ENCODE assay signal across 8 cellular contexts in the genomic region with DNA sequence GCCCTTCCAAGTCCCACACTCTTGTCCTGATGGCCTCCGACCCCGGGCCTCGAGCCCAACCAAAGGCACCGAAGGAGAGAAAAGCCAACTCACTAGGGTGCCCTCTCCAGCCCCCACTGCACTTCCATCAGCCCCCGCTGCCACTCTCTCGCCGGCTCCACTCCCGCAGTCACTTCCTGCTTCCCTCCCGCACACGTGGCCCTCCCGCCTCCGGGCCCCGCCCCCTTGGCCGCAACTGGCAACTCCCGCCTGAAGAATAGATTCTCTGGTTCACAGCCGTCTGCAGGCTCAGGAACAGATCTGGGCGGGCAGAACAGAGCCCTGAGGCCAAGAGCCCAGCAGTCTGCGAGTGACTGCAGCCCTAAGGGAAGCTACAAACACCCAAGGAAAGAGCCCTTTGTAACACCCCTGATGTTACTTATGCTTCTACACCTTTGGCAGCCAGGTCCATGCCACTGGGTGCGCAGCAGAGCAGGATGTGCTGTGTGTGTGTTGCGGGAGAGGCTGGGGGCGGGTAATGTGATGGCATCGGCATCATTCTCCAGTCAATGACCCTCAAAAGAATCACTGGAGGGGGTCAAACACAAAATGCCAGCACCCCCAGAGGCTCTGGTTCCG. TPM values are rescaled to one million over a fixed set of nuclear protein-coding genes. Genes with fewer than 3 reads are reported as not detected.
DNase-seq lines count a peak whose midpoint lies in the region; ATAC-seq and TF ChIP-seq lines count a peak whose summit lies in the region.

A gene with protein sequence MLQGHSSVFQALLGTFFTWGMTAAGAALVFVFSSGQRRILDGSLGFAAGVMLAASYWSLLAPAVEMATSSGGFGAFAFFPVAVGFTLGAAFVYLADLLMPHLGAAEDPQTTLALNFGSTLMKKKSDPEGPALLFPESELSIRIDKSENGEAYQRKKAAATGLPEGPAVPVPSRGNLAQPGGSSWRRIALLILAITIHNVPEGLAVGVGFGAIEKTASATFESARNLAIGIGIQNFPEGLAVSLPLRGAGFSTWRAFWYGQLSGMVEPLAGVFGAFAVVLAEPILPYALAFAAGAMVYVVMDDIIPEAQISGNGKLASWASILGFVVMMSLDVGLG (minus strand): TSS at position 171 of the 618 bp plus-strand sequence. CDS start 3,924 bp downstream, outside the sequence.

- H3K27me3 Mint-ChIP-seq in chondrocyte (ENCODE audit: low read depth): no peaks in the 10 kb centered on the region

- H3K36me3 Mint-ChIP-seq in chondrocyte (ENCODE audit: low read depth): peaks cover under 1% of the 10 kb centered on the region

- peak within 1 kb of the TSS; percentile 94 for H3K27ac Mint-ChIP-seq in chondrocyte (ENCODE audit: unreplicated experiment)

- H3K4me1 Mint-ChIP-seq in chondrocyte (ENCODE audit: low read depth): peaks cover 27% of the 10 kb centered on the region

- peak within 1 kb of the TSS; percentile 100 for H3K4me3 Mint-ChIP-seq in chondrocyte (ENCODE audit: unreplicated experiment)

- H3K4me3 ChIP-seq in AG10803 (ENCODE audit: low read length): peak within 1 kb of the TSS; percentile 88

- no peak for TF ChIP-seq CTCF in AG10803 (conservative IDR thresholded peaks at IDR 0.05; ENCODE audit: low read length)
- no peak for TF ChIP-seq CTCF in chondrocyte (IDR thresholded peaks at IDR 0.05)

- H3K9me3 Mint-ChIP-seq in chondrocyte (ENCODE audit: low read depth): no peaks in the 10 kb centered on the region

- DNase-seq in AG10803 (ENCODE audit: low read depth) (peak; percentile 94), NCI-H446 treated with DMSO at 0.1 percent for 48 hours (lab: John Stamatoyannopoulos, UW) (peak; percentile 89), chondrocyte (ENCODE audit: low spot score) (peak; percentile 95), kidney glomerular epithelial cell (lab: John Stamatoyannopoulos, UW) (peak; percentile 77)
- peak; percentile 79 for DNase-seq in activated CD4-positive, alpha-beta T cell treated with anti-CD3 and anti-CD28 coated beads for 1 hour
- DNase-seq in stimulated activated CD4-positive, alpha-beta T cell treated with anti-CD3 and anti-CD28 coated beads, Interleukin-1b, Interleukin-23, amount 100 ng/mL, for 1 hour (ENCODE audit: low read depth in 2 of 2): peak; percentile 69 to 83

- ATAC-seq in GM19035 (IDR thresholded peaks at IDR 0.05; ENCODE audit: unreplicated experiment) (peak; percentile 98), HG03354 (IDR thresholded peaks at IDR 0.05; ENCODE audit: poor library complexity, severe bottlenecking, unreplicated experiment) (peak; percentile 100)

RNA-seq across cellular contexts. Expression of the gene that starts here (rescaled TPM):
- total RNA-seq in chondrocyte: 25.3 to 32.8 TPM (median 28.0 TPM) in 3 replicates

Comparison
In these comparisons a context has a peak if more than half of its experiments do, and no peak if none do; other contexts are left out.
1. Peak in every context shown above with its lines: DNase-seq, ATAC-seq and H3K4me3 ChIP-seq.